In genomic region chr15:76196949-76197315, GRCh38 we compare ENCODE assay signal across 1 cellular context.
TF ChIP-seq lines count a peak whose summit lies in the region.

No MANE protein-coding gene starts in this region.

TF ChIP-seq in IMR-90, 13 proteins besides CTCF, POLR2A, EP300 and RAD21 (continued from another document):
- TF ChIP-seq USF2 (IDR thresholded peaks at IDR 0.05; ENCODE audit: low read depth, low read length), result no peak
